ENCODE assay signal across 16 cellular contexts in the genomic region with DNA sequence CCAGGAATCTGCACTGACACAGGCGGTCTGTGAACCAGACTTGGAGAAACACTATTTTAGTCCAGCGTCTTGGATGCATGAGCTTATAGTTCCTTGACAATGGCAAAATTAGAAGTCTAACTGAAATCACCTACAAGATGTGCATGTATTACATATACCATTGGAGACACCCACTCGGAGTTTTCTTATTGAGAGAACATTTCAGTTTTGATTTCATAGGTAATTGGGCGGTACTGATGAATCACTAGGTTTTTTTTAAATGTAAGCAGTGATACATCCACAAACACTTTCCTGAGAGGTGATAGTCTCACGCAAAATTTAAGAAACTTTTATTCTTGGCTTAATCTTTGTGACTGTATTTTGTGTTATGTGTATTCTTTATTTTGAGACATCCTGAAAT.
"Had no signal": no experiment of that assay in that cellular context is flagged by ENCODE, and none has a peak within 500 bp of the region (broad histone marks: within the 10 kb centered on the region; RNA-seq: fewer than 3 reads in every experiment).

No MANE protein-coding gene starts in this region.

- H3K36me3 Mint-ChIP-seq: natural killer cell had no signal

- H3K27me3 ChIP-seq: ascending aorta, dorsolateral prefrontal cortex, esophagus muscularis mucosa, neutrophil, sigmoid colon, thyroid gland had no signal

- DNase-seq: left ventricle myocardium inferior; mucosa of descending colon; natural killer cell; Right ventricle myocardium superior; sigmoid colon; stimulated activated CD4-positive, alpha-beta T cell treated with anti-CD3 and anti-CD28 coated beads, Interleukin-1b, Interleukin-23, amount 100 ng/mL, for 48 hours; thyroid gland had no signal

- H3K27ac Mint-ChIP-seq: natural killer cell had no signal

- H2AFZ ChIP-seq: parathyroid adenoma had no signal

- H3K9ac ChIP-seq: parathyroid adenoma had no signal

- ATAC-seq: mucosa of descending colon, natural killer cell had no signal

- H3K79me2 ChIP-seq: parathyroid adenoma had no signal

- H3K9me3 Mint-ChIP-seq: natural killer cell had no signal

- FAIRE-seq: endometrium, keratinocyte had no signal

- H3K4me3 Mint-ChIP-seq: natural killer cell had no signal

- H3K9me3 ChIP-seq: ascending aorta, esophagus muscularis mucosa, left ventricle myocardium inferior, mucosa of descending colon, neutrophil, sigmoid colon, thyroid gland had no signal

- H3K36me3 ChIP-seq: ascending aorta, cardiac muscle cell, esophagus muscularis mucosa, left ventricle myocardium inferior, neutrophil, sigmoid colon, thyroid gland had no signal

- H3K4me1 ChIP-seq: ascending aorta had no signal

- H3K4me3 ChIP-seq: ascending aorta, cardiac muscle cell, dorsolateral prefrontal cortex, esophagus muscularis mucosa, left ventricle myocardium inferior, mucosa of descending colon, sigmoid colon, SK-N-MC, thyroid gland had no signal

- H3K27ac ChIP-seq: ascending aorta, cardiac muscle cell, dorsolateral prefrontal cortex, esophagus muscularis mucosa, left ventricle myocardium inferior, neutrophil, parathyroid adenoma, sigmoid colon, SK-N-MC, thyroid gland had no signal
